In the genomic region with DNA sequence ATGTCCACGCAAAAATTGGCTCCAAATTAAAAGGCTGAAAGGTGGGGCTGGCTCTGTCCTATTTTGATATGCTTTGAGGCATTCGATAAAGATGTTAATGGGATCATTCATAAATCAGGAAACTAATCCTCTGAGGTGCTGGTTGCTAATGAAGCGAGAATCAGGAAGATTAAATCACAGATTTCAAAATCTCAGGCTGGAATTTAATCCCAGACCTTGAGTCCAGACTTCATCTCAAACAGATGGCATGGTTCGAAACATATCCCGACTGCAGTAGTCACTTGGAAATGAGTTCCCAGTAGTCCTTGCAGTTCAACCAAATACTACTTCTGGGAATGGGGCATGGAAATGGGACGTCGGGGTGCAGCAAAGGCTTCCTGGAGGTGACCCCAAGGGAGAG, we compare ENCODE assay signal across 24 cellular contexts. TPM values are rescaled to one million over a fixed set of nuclear protein-coding genes. Genes with fewer than 3 reads are reported as not detected.
DNase-seq lines count a peak whose midpoint lies in the region; ATAC-seq, FAIRE-seq and TF ChIP-seq lines count a peak whose summit lies in the region.
"Had no signal": no experiment of that assay in that cellular context is flagged by ENCODE, and none has a peak within 500 bp of the region (broad histone marks: within the 10 kb centered on the region; RNA-seq: fewer than 3 reads in every experiment).

No MANE protein-coding gene starts in this region.

- no peak for FAIRE-seq in astrocyte (lab: Jason Lieb, UNC)
- FAIRE-seq: A204.1, GM12878 had no signal

- H3K9me3 Mint-ChIP-seq in astrocyte (ENCODE audit: unreplicated experiment) = peaks cover 3% of the 10 kb centered on the region
- H3K9me3 Mint-ChIP-seq: CD4-positive, CD25-positive, alpha-beta regulatory T cell; CD8-positive, alpha-beta T cell; GM23338; H9 had no signal

- H3K4me2 ChIP-seq in astrocyte (ENCODE audit: low read length) = no peak overlapping the region
- H3K4me2 ChIP-seq: BLaER1, GM23338 had no signal

- no peak overlapping the region for H3K9ac ChIP-seq in astrocyte (ENCODE audit: low read length)
- H3K9ac ChIP-seq: BLaER1 had no signal

- H3K27me3 Mint-ChIP-seq in astrocyte (ENCODE audit: low read depth, unreplicated experiment) = peaks cover 4% of the 10 kb centered on the region

- no peaks in the 10 kb centered on the region for H3K4me1 ChIP-seq in astrocyte (ENCODE audit: insufficient read depth, low read length)
- H3K4me1 ChIP-seq: BLaER1, Caco-2 had no signal

- no peak for TF ChIP-seq CTCF in astrocyte (IDR thresholded peaks at IDR 0.05; ENCODE audit: insufficient read depth, low read depth, low read length)

- H4K20me1 ChIP-seq in astrocyte (ENCODE audit: insufficient read depth, low read length) = no peaks in the 10 kb centered on the region
- H4K20me1 ChIP-seq: BLaER1 had no signal

- H3K27ac ChIP-seq in astrocyte (ENCODE audit: low read depth, low read length) = no peak overlapping the region
- H3K27ac ChIP-seq: 22Rv1, BLaER1, C4-2B had no signal

- no peak overlapping the region for H3K4me3 ChIP-seq in astrocyte (ENCODE audit: insufficient read depth, low read depth, low read length)
- H3K4me3 ChIP-seq: BLaER1, GM12878, GM23338 had no signal

- H3K27ac Mint-ChIP-seq in astrocyte (ENCODE audit: unreplicated experiment) = no peak overlapping the region
- H3K27ac Mint-ChIP-seq: B cell; CD4-positive, CD25-positive, alpha-beta regulatory T cell; CD8-positive, alpha-beta T cell; GM23338; H9 had no signal

- H2AFZ ChIP-seq in astrocyte (ENCODE audit: low read depth, low read length) = no peak overlapping the region
- H2AFZ ChIP-seq: GM23338 had no signal

- H3K36me3 ChIP-seq in astrocyte (ENCODE audit: insufficient read depth, low read length) = no peaks in the 10 kb centered on the region
- H3K36me3 ChIP-seq: BLaER1 had no signal

- no peak for ATAC-seq in GM19035 (IDR thresholded peaks at IDR 0.05; ENCODE audit: unreplicated experiment)
- ATAC-seq: CD8-positive, alpha-beta T cell; GM12878; GM23338; HCT116 had no signal

- peak overlapping the region; percentile 30 for H3K4me3 Mint-ChIP-seq in astrocyte (ENCODE audit: unreplicated experiment)
- H3K4me3 Mint-ChIP-seq: B cell; CD4-positive, CD25-positive, alpha-beta regulatory T cell; CD8-positive, alpha-beta T cell; GM23338; H9 had no signal

- H3K36me3 Mint-ChIP-seq in astrocyte (ENCODE audit: low read depth, unreplicated experiment) = no peaks in the 10 kb centered on the region
- H3K36me3 Mint-ChIP-seq: CD4-positive, CD25-positive, alpha-beta regulatory T cell; CD8-positive, alpha-beta T cell had no signal

- peak; percentile 15 for DNase-seq in DMS 273 (lab: John Stamatoyannopoulos, UW; ENCODE audit: unreplicated experiment)
- DNase-seq in DMS 273 treated with DMSO at 0.1 percent for 48 hours (lab: John Stamatoyannopoulos, UW) = no peak
- DNase-seq in NCI-H524 (lab: John Stamatoyannopoulos, UW) = peak; percentile 48 to 87
- DNase-seq in NCI-H82 treated with DMSO at 0.1 percent for 48 hours (lab: John Stamatoyannopoulos, UW; ENCODE audit: unreplicated experiment) = peak; percentile 80
- no peak for DNase-seq in astrocyte (ENCODE audit: low read depth)
- DNase-seq in HK-2 (ENCODE audit: unreplicated experiment) = no peak
- no peak for DNase-seq in anterior cingulate cortex (lab: John Stamatoyannopoulos, UW)
- DNase-seq: Caco-2; CD4-positive, CD25-positive, alpha-beta regulatory T cell; CD8-positive, alpha-beta T cell; DMS79; EL; GDM1; H9 had no signal

- H3K9me3 ChIP-seq in astrocyte (ENCODE audit: insufficient read depth, low read depth, low read length) = no peaks in the 10 kb centered on the region
- H3K9me3 ChIP-seq: BLaER1, Caco-2 had no signal

- no peaks in the 10 kb centered on the region for H3K79me2 ChIP-seq in astrocyte (ENCODE audit: insufficient read depth, low read length)

- H3K27me3 ChIP-seq in astrocyte (ENCODE audit: insufficient read depth, low read length) = peaks cover 3% of the 10 kb centered on the region
- H3K27me3 ChIP-seq: BLaER1 had no signal

- peaks cover 7% of the 10 kb centered on the region for H3K4me1 Mint-ChIP-seq in astrocyte (ENCODE audit: low read depth, unreplicated experiment)
- H3K4me1 Mint-ChIP-seq: B cell; CD4-positive, CD25-positive, alpha-beta regulatory T cell had no signal

RNA-seq across cellular contexts. Expression of gene KLF17, which starts 4.5 kb away (rescaled TPM):
- 0.09 TPM in 1 of 2 replicates, not detected in the other for total RNA-seq in astrocyte
- total RNA-seq: B cell; Caco-2; CD4-positive, CD25-positive, alpha-beta regulatory T cell; CD8-positive, alpha-beta T cell; GM12878; GM23338; H4 had no signal

RNA-seq across cellular contexts. Expression of gene KLF18, which starts 27.3 kb away (rescaled TPM):
- total RNA-seq in astrocyte = not detected in 2 replicates
- total RNA-seq: B cell; Caco-2; CD4-positive, CD25-positive, alpha-beta regulatory T cell; CD8-positive, alpha-beta T cell; GM12878; H4 had no signal

Comparison
In these comparisons a context has a peak if more than half of its experiments do, and no peak if none do; other contexts are left out.
1. DNase-seq: peak in DMS 273 (single experiment), NCI-H524 (2 of 2) and NCI-H82 treated with DMSO at 0.1 percent for 48 hours (single experiment); none in DMS 273 treated with DMSO at 0.1 percent for 48 hours (single experiment), astrocyte (single experiment), HK-2 (single experiment) and anterior cingulate cortex (0 of 58).